Comparison of ENCODE assay signal across 17 cellular contexts in the genomic region with DNA sequence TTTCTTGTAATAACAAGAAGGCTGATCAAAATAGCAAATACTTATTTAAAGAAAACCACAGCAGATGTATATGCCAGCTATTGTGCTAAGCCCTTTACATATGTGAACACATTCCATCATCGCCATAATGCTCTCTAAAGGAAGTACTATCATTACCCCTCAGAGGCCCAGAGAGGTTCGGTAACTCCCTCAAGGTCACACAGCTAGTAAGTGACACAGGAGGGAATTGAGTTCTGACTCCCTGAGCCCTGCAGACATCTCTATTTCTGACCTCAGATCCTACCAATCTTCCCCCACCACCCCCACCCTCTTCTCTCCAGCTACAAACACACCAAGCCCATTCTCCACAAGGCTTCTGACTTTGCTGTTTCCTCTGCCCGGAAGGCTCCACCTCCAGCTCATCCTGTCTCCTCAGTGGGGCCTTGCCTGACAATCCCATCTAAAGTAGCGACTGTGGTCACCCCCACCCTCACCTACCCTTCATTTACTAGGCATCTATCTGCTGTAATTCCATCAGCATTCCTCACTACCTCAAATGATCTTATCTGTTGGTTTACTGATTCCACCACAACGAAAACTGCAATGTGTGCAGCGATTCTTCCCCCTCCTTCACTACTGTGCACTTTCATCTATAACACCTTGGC.
DNase-seq lines count a peak whose midpoint lies in the region; TF ChIP-seq lines count a peak whose summit lies in the region.
"Had no signal": no experiment of that assay in that cellular context is flagged by ENCODE, and none has a peak within 500 bp of the region (broad histone marks: within the 10 kb centered on the region; RNA-seq: fewer than 3 reads in every experiment).

No MANE protein-coding gene starts in this region.

- no peaks in the 10 kb centered on the region for H3K36me3 Mint-ChIP-seq in osteocyte (ENCODE audit: unreplicated experiment)

- peaks cover 0 to 5% (median 0%) of the 10 kb centered on the region in 4 donors for H3K27me3 ChIP-seq in esophagus muscularis mucosa

- no peaks in the 10 kb centered on the region for H3K27me3 Mint-ChIP-seq in osteocyte (ENCODE audit: unreplicated experiment)
- H3K27me3 Mint-ChIP-seq: CD4-positive, alpha-beta T cell had no signal

- 87% methylated on average over 6 of the region's 6 CpGs for WGBS in esophagus muscularis mucosa

- no peak for TF ChIP-seq CTCF in esophagus muscularis mucosa (IDR thresholded peaks at IDR 0.05)
- no peak for TF ChIP-seq CTCF in osteocyte (IDR thresholded peaks at IDR 0.05)

- no peaks in the 10 kb centered on the region for H3K4me1 ChIP-seq in esophagus muscularis mucosa
- H3K4me1 ChIP-seq: A549, Caco-2 had no signal

- no peak overlapping the region for H3K4me3 Mint-ChIP-seq in osteocyte (ENCODE audit: unreplicated experiment)
- H3K4me3 Mint-ChIP-seq: CD4-positive, alpha-beta T cell had no signal

- intact Hi-C loops in esophagus muscularis mucosa (cut with DNase I) = no loop called here

- no peak for TF ChIP-seq EP300 in esophagus muscularis mucosa (IDR thresholded peaks at IDR 0.05)

- H3K9me3 ChIP-seq in esophagus muscularis mucosa = no peaks in the 10 kb centered on the region
- H3K9me3 ChIP-seq: A549, Caco-2 had no signal

- no peaks in the 10 kb centered on the region for H3K9me3 Mint-ChIP-seq in osteocyte (ENCODE audit: unreplicated experiment)
- H3K9me3 Mint-ChIP-seq: CD4-positive, alpha-beta T cell had no signal

- H3K4me1 Mint-ChIP-seq in osteocyte (ENCODE audit: unreplicated experiment) = peaks cover 2% of the 10 kb centered on the region

- H3K27ac Mint-ChIP-seq in osteocyte (ENCODE audit: unreplicated experiment) = no peak overlapping the region
- H3K27ac Mint-ChIP-seq: CD4-positive, alpha-beta T cell had no signal

- DNase-seq in EL = peak; percentile 31
- peak; percentile 83 for DNase-seq in RPMI7951 (ENCODE audit: low read depth)
- DNase-seq in esophagus muscularis mucosa (ENCODE audit: extremely low spot score) = peak; percentile 72
- peak; percentile 6 for DNase-seq in osteocyte (ENCODE audit: extremely low spot score, unreplicated experiment)
- no peak for DNase-seq in kidney tubule cell (ENCODE audit: low spot score)
- DNase-seq in NCI-H1092 treated with DMSO at 0.1 percent for 48 hours (lab: John Stamatoyannopoulos, UW) = no peak
- DNase-seq in T1000 (lab: John Stamatoyannopoulos, UW) = no peak
- DNase-seq: Caco-2; CD4-positive, alpha-beta T cell; KBM-7; NCI-H187; NCI-H2107; NCI-H510A treated with DMSO at 0.1 percent for 48 hours; NCI-H82; RPMI8226; SHP77 treated with DMSO at 0.1 percent for 48 hours had no signal

- TF ChIP-seq POLR2A in esophagus muscularis mucosa (IDR thresholded peaks at IDR 0.05; ENCODE audit: low read depth) = no peak

- H3K4me3 ChIP-seq in esophagus muscularis mucosa = no peak overlapping the region
- H3K4me3 ChIP-seq: A549 had no signal

- H3K36me3 ChIP-seq in esophagus muscularis mucosa = no peaks in the 10 kb centered on the region

- H3K27ac ChIP-seq in esophagus muscularis mucosa (replicated peaks in 1 of 4) = no peak overlapping the region
- H3K27ac ChIP-seq: A549 had no signal

Comparison
In these comparisons a context has a peak if more than half of its experiments do, and no peak if none do; other contexts are left out.
1. DNase-seq: peak in EL (single experiment), RPMI7951 (single experiment), esophagus muscularis mucosa (single experiment) and osteocyte (single experiment); none in kidney tubule cell (single experiment), NCI-H1092 treated with DMSO at 0.1 percent for 48 hours (single experiment) and T1000 (single experiment).